1 cellular context compared by ENCODE assay signal in the genomic region with DNA sequence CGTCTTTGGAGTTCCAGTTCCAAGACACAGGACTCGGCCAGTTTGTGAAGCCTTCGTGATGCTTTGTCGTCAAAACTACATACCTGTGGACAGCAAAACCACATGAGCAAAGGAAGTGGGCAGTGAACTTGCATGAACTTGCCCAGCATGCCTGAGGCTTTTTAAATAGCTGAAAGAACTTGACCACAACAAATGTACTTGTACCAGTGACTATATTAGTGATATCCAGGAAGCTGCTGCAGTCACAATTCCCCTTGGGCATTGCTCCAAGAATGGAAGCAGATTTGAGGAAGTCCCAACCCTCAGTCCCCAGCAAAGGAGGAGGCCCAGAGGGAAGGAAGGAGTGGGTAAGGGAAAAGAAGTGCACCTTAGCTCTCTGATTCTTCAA.
TF ChIP-seq lines count a peak whose summit lies in the region.

No MANE protein-coding gene starts in this region.

TF ChIP-seq in K562, 482 proteins besides CTCF, POLR2A, EP300 and RAD21:
- TF ChIP-seq SPI1 (IDR thresholded peaks at IDR 0.05; ENCODE audit: borderline replicate concordance, low read depth, low read length) (peak; percentile 87), SOX6 (IDR thresholded peaks at IDR 0.05) (peak; percentile 61; the same call in 1 of the 2 replicates), NR2C2 (CRISPR knock-in tag; IDR thresholded peaks at IDR 0.05) (no peak), NR2C2 (tag; IDR thresholded peaks at IDR 0.05) (0 out of 2 replicates have a peak, but pooled peaks have one; percentile 20), GTF2F1 (IDR thresholded peaks at IDR 0.05; ENCODE audit: low read depth, low read length) (no peak), GABPA (tag; conservative IDR thresholded peaks at IDR 0.05; ENCODE audit: low read depth) (0 out of 2 replicates have a peak, but pooled peaks have one; percentile 16), NFIC (IDR thresholded peaks at IDR 0.05) (peak; percentile 20; the same call in 1 of the 2 replicates)
- TF ChIP-seq, protein P1, sequence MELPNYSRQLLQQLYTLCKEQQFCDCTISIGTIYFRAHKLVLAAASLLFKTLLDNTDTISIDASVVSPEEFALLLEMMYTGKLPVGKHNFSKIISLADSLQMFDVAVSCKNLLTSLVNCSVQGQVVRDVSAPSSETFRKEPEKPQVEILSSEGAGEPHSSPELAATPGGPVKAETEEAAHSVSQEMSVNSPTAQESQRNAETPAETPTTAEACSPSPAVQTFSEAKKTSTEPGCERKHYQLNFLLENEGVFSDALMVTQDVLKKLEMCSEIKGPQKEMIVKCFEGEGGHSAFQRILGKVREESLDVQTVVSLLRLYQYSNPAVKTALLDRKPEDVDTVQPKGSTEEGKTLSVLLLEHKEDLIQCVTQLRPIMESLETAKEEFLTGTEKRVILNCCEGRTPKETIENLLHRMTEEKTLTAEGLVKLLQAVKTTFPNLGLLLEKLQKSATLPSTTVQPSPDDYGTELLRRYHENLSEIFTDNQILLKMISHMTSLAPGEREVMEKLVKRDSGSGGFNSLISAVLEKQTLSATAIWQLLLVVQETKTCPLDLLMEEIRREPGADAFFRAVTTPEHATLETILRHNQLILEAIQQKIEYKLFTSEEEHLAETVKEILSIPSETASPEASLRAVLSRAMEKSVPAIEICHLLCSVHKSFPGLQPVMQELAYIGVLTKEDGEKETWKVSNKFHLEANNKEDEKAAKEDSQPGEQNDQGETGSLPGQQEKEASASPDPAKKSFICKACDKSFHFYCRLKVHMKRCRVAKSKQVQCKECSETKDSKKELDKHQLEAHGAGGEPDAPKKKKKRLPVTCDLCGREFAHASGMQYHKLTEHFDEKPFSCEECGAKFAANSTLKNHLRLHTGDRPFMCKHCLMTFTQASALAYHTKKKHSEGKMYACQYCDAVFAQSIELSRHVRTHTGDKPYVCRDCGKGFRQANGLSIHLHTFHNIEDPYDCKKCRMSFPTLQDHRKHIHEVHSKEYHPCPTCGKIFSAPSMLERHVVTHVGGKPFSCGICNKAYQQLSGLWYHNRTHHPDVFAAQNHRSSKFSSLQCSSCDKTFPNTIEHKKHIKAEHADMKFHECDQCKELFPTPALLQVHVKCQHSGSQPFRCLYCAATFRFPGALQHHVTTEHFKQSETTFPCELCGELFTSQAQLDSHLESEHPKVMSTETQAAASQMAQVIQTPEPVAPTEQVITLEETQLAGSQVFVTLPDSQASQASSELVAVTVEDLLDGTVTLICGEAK (IDR thresholded peaks at IDR 0.05) = no peak
- TF ChIP-seq, protein P1 (CRISPR knock-in tag; IDR thresholded peaks at IDR 0.05) = no peak
TF ChIP-seq in K562: peak in this region for 5.
